28 cellular contexts compared by ENCODE assay signal in the genomic region with DNA sequence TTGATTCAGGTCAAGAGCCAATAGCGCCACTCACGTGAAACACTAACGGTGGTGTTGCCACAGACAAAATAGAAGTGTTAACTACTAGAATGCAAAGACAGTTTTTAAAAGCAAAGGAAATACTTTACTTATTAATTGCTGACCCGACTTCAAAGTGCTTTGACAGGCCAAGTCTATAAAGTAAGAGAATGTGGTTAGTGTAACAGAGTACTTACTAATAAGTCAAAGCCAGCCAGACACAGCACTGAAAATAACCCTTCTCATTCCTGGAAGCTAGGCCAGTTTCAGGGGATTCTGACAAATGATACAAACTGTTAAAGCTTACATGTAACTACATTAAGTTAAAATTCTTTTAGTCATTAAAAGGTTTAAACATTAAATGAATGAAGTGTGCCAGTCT. TPM values are rescaled to one million over a fixed set of nuclear protein-coding genes. Genes with fewer than 3 reads are reported as not detected.
"Had no signal": no experiment of that assay in that cellular context is flagged by ENCODE, and none has a peak within 500 bp of the region (broad histone marks: within the 10 kb centered on the region; RNA-seq: fewer than 3 reads in every experiment).

No MANE protein-coding gene starts in this region.

- H3K27ac Mint-ChIP-seq: activated CD4-positive, alpha-beta memory T cell treated with anti-CD3 and anti-CD28 coated beads for 36 hours; activated CD4-positive, alpha-beta T cell treated with anti-CD3 and anti-CD28 coated beads, Interleukin-2, amount 10 ng/mL, durations not matched to agents 24 days and 14 days; endodermal cell; naive thymus-derived CD8-positive, alpha-beta T cell; neural progenitor cell; T-helper 17 cell had no signal

- H3K36me3 Mint-ChIP-seq: activated CD4-positive, alpha-beta memory T cell treated with anti-CD3 and anti-CD28 coated beads for 36 hours; naive thymus-derived CD8-positive, alpha-beta T cell; neural progenitor cell had no signal

- ATAC-seq: foreskin keratinocyte; left cardiac atrium; naive thymus-derived CD8-positive, alpha-beta T cell; stimulated activated naive CD8-positive, alpha-beta T cell treated with anti-CD3 and anti-CD28 coated beads, Interleukin-15, Interleukin-2, amounts not matched to agents 100 U/mL and 50 U/mL, for 24 hours; T-helper 17 cell had no signal

- H3K36me3 ChIP-seq: neural progenitor cell, transverse colon had no signal

- DNase-seq: activated CD4-positive, alpha-beta memory T cell treated with anti-CD3 and anti-CD28 coated beads for 36 hours; activated CD4-positive, alpha-beta T cell treated with anti-CD3 and anti-CD28 coated beads, Interleukin-2, amount 10 ng/mL, durations not matched to agents 24 days and 14 days; activated CD4-positive, CD25-positive, alpha-beta regulatory T cell treated with anti-CD3 and anti-CD28 coated beads, Interleukin-2, amount 50 U/mL, for 72 hours; activated CD8-positive, alpha-beta memory T cell treated with anti-CD3 and anti-CD28 coated beads, Interleukin-2, amount 50 U/mL, for 4 hours; activated gamma-delta T cell; activated naive CD4-positive, alpha-beta T cell treated with anti-CD3 and anti-CD28 coated beads, Interleukin-2, amount 50 U/mL, for 16 hours; activated T-cell treated with anti-CD3 and anti-CD28 coated beads, Interleukin-2, amount 50 U/mL, for 1 hour; amniotic stem cell; central memory CD4-positive, alpha-beta T cell; endodermal cell; foreskin keratinocyte; heart right ventricle; left cardiac atrium; mammary epithelial cell; midbrain; naive thymus-derived CD8-positive, alpha-beta T cell; occipital lobe; right cardiac atrium; stimulated activated CD4-positive, alpha-beta T cell treated with anti-CD3 and anti-CD28 coated beads, Interleukin-2, amount 100 ng/mL, for 48 hours; stimulated activated naive CD8-positive, alpha-beta T cell treated with anti-CD3 and anti-CD28 coated beads, Interleukin-15, Interleukin-2, amounts not matched to agents 100 U/mL and 50 U/mL, for 24 hours; T-helper 17 cell; T1000; testis; transverse colon had no signal

- H3K4me3 ChIP-seq: esophagus muscularis mucosa, heart right ventricle, neural progenitor cell, testis, transverse colon had no signal

- H3K27me3 Mint-ChIP-seq: T-helper 17 cell had no signal

- H3K27me3 ChIP-seq: esophagus muscularis mucosa, foreskin keratinocyte, heart right ventricle, neural progenitor cell, testis, transverse colon had no signal

- H3K4me1 Mint-ChIP-seq: activated CD4-positive, alpha-beta T cell treated with anti-CD3 and anti-CD28 coated beads, Interleukin-2, amount 10 ng/mL, durations not matched to agents 24 days and 14 days; naive thymus-derived CD8-positive, alpha-beta T cell; T-helper 17 cell had no signal

- H3K9me3 Mint-ChIP-seq: activated CD4-positive, alpha-beta memory T cell treated with anti-CD3 and anti-CD28 coated beads for 36 hours; activated CD4-positive, alpha-beta T cell treated with anti-CD3 and anti-CD28 coated beads, Interleukin-2, amount 10 ng/mL, durations not matched to agents 24 days and 14 days; endodermal cell; neural progenitor cell had no signal

- H3K4me3 Mint-ChIP-seq: activated CD4-positive, alpha-beta memory T cell treated with anti-CD3 and anti-CD28 coated beads for 36 hours; activated CD4-positive, alpha-beta T cell treated with anti-CD3 and anti-CD28 coated beads, Interleukin-2, amount 10 ng/mL, durations not matched to agents 24 days and 14 days; endodermal cell; naive thymus-derived CD8-positive, alpha-beta T cell; neural progenitor cell; T-helper 17 cell had no signal

RNA-seq across cellular contexts. Expression of a gene that starts 50.3 kb away (rescaled TPM):
- total RNA-seq: activated CD4-positive, alpha-beta memory T cell treated with anti-CD3 and anti-CD28 coated beads for 36 hours; activated CD4-positive, alpha-beta T cell treated with anti-CD3 and anti-CD28 coated beads, Interleukin-2, amount 10 ng/mL, durations not matched to agents 24 days and 14 days; activated CD8-positive, alpha-beta memory T cell treated with anti-CD3 and anti-CD28 coated beads for 36 hours; mammary epithelial cell; naive thymus-derived CD8-positive, alpha-beta T cell; skeletal muscle tissue; T-helper 17 cell had no signal
